ENCODE assay signal across 8 cellular contexts in the genomic region with DNA sequence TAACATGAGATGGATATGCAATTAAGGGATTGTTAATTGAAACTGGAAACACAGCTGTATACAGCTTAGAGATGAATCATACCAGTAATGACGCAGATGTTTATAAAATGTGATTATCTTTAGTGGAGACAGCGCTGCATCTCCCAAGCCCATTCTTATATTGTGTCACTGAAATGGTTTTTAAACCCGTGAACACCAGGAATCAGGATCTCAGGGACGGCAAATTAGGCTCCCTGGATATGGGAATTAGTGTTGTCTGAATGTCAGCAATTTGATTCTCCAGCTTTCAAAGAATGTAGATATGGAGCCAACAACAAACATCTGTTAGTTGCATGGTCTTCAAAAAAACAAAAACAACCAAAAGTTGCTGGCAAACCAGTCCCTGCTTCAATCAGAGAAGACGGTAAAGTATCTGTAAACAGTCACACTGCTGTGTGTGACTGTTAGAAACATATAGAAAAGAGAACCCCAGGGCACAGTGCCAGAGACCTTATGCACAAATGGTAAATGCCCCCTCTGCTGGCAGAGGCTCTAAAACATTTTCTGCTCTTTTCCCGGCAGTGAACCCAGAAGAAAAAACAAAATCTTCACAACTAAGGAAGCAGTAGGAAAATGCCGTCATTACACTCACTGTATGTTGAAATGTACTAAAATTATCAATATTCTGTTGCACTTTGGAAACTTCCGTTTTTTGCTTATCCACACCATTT.
DNase-seq lines count a peak whose midpoint lies in the region; ATAC-seq and TF ChIP-seq lines count a peak whose summit lies in the region.

No MANE protein-coding gene starts in this region.

- H2AFZ ChIP-seq in DND-41 (ENCODE audit: low read depth, low read length) (no peak overlapping the region), fibroblast of lung (ENCODE audit: low read length) (no peak overlapping the region)

- peak; percentile 6 for DNase-seq in DND-41
- DNase-seq in HFFc6 = peak; percentile 18
- DNase-seq in RPMI7951 (ENCODE audit: low read depth) = peak; percentile 60
- peak; percentile 36 to 71 for DNase-seq in fibroblast of lung (ENCODE audit: low read depth in 2 of 2)
- no peak for DNase-seq in psoas muscle

- no peaks in the 10 kb centered on the region for H4K20me1 ChIP-seq in DND-41 (ENCODE audit: insufficient read depth, low read length)
- H4K20me1 ChIP-seq in fibroblast of lung (ENCODE audit: control insufficient read depth, extremely low read depth, insufficient read depth, low read length) = no peaks in the 10 kb centered on the region

- peaks cover 15% of the 10 kb centered on the region for H3K4me1 Mint-ChIP-seq in HFFc6 (ENCODE audit: low read depth)

- no peaks in the 10 kb centered on the region for H3K9me3 Mint-ChIP-seq in HFFc6

- no peaks in the 10 kb centered on the region for H3K27me3 Mint-ChIP-seq in HFFc6 (ENCODE audit: insufficient read depth)

- no peaks in the 10 kb centered on the region for H3K36me3 Mint-ChIP-seq in HFFc6 (ENCODE audit: low read depth)

- H3K27me3 ChIP-seq in DND-41 (ENCODE audit: insufficient read depth, low read length, poor library complexity) (no peaks in the 10 kb centered on the region), fibroblast of lung (ENCODE audit: control insufficient read depth, insufficient read depth, low read length) (no peaks in the 10 kb centered on the region), psoas muscle (ENCODE audit: insufficient read depth in 3 of 3, low read length in 2 of 3) (no peaks in the 10 kb centered on the region)

- H3K27ac Mint-ChIP-seq in HFFc6 = peak overlapping the region; percentile 76

- H3K4me1 ChIP-seq in DND-41 (ENCODE audit: insufficient read depth, low read length) = no peaks in the 10 kb centered on the region
- peaks cover 2% of the 10 kb centered on the region for H3K4me1 ChIP-seq in fibroblast of lung (ENCODE audit: control insufficient read depth, extremely low read depth, insufficient read depth, low read length)
- no peaks in the 10 kb centered on the region for H3K4me1 ChIP-seq in psoas muscle

- no peak for ATAC-seq in DND-41 (ENCODE audit: insufficient read depth, low read depth)
- ATAC-seq in psoas muscle = no peak
- no peak for ATAC-seq in HG02763 (IDR thresholded peaks at IDR 0.05; ENCODE audit: unreplicated experiment)
- ATAC-seq in HG02610 (IDR thresholded peaks at IDR 0.05; ENCODE audit: unreplicated experiment) = no peak
- no peak for ATAC-seq in HG03457 (IDR thresholded peaks at IDR 0.05; ENCODE audit: unreplicated experiment)

- 27 to 41% (median 30%) methylated on average over 8 of the region's 8 CpGs for WGBS in psoas muscle, 3 donors

- no peak overlapping the region for H3K4me2 ChIP-seq in DND-41 (ENCODE audit: insufficient read depth, low read length)
- H3K4me2 ChIP-seq in fibroblast of lung (ENCODE audit: extremely low read depth, insufficient read depth, low read length) = peak overlapping the region; percentile 52

- H3K4me3 ChIP-seq in DND-41 (ENCODE audit: low read depth in 1 of 2, low read length in 2 of 2) (no peak overlapping the region), fibroblast of lung (replicated peaks in 1 of 4; ENCODE audit: control extremely low read depth in 1 of 4, insufficient read depth in 1 of 4, low read depth in 3 of 4, low read length in 4 of 4) (peak overlapping the region in 2 of 4 experiments; percentile 27 to 29), psoas muscle (no peak overlapping the region)

- intact Hi-C loops in psoas muscle (cut with DNase I) = no loop called here

- H3K36me3 ChIP-seq in DND-41 (ENCODE audit: insufficient read depth, low read length) (no peaks in the 10 kb centered on the region), fibroblast of lung (ENCODE audit: control insufficient read depth, insufficient read depth, low read length) (no peaks in the 10 kb centered on the region), psoas muscle (ENCODE audit: insufficient read depth in 1 of 2, low read depth in 1 of 2) (no peaks in the 10 kb centered on the region)

- H3K9me3 ChIP-seq in DND-41 (ENCODE audit: insufficient read depth, low read length, severe bottlenecking) = no peaks in the 10 kb centered on the region
- no peaks in the 10 kb centered on the region for H3K9me3 ChIP-seq in fibroblast of lung (ENCODE audit: control insufficient read depth, insufficient read depth, low read depth, low read length)
- H3K9me3 ChIP-seq in psoas muscle = no peaks in the 10 kb centered on the region

- no peak for TF ChIP-seq CTCF in DND-41 (IDR thresholded peaks at IDR 0.05; ENCODE audit: borderline replicate concordance, extremely low read depth, low read length, poor library complexity, severe bottlenecking)
- peak; percentile 76 for TF ChIP-seq CTCF in HFFc6 (IDR thresholded peaks at IDR 0.05)
- peak; percentile 34 to 44 for TF ChIP-seq CTCF in fibroblast of lung (conservative IDR thresholded peaks at IDR 0.05 in 1 of 2, IDR thresholded peaks at IDR 0.05 in 1 of 2; ENCODE audit: low read depth in 1 of 2, low read length in 2 of 2)
- TF ChIP-seq CTCF in psoas muscle (IDR thresholded peaks at IDR 0.05) = peak; percentile 19

- H3K79me2 ChIP-seq in DND-41 (ENCODE audit: insufficient read depth, low read length) (no peaks in the 10 kb centered on the region), fibroblast of lung (ENCODE audit: control insufficient read depth, insufficient read depth, low read length) (no peaks in the 10 kb centered on the region)

- H3K9ac ChIP-seq in DND-41 (ENCODE audit: low read depth, low read length) (no peak overlapping the region), fibroblast of lung (ENCODE audit: insufficient read depth, low read length) (no peak overlapping the region)

- no peak overlapping the region for H3K27ac ChIP-seq in DND-41 (ENCODE audit: low read length)
- peak overlapping the region; percentile 26 for H3K27ac ChIP-seq in fibroblast of lung (ENCODE audit: insufficient read depth, low read length)
- H3K27ac ChIP-seq in psoas muscle = no peak overlapping the region

- H3K4me3 Mint-ChIP-seq in HFFc6 = peak overlapping the region; percentile 82

Comparison
In these comparisons a context has a peak if more than half of its experiments do, and no peak if none do; other contexts are left out.
1. DNase-seq: peak in DND-41 (single experiment), HFFc6 (single experiment), RPMI7951 (single experiment) and fibroblast of lung (2 of 2); none in psoas muscle (0 of 2).